8 cellular contexts compared by ENCODE assay signal in the genomic region with DNA sequence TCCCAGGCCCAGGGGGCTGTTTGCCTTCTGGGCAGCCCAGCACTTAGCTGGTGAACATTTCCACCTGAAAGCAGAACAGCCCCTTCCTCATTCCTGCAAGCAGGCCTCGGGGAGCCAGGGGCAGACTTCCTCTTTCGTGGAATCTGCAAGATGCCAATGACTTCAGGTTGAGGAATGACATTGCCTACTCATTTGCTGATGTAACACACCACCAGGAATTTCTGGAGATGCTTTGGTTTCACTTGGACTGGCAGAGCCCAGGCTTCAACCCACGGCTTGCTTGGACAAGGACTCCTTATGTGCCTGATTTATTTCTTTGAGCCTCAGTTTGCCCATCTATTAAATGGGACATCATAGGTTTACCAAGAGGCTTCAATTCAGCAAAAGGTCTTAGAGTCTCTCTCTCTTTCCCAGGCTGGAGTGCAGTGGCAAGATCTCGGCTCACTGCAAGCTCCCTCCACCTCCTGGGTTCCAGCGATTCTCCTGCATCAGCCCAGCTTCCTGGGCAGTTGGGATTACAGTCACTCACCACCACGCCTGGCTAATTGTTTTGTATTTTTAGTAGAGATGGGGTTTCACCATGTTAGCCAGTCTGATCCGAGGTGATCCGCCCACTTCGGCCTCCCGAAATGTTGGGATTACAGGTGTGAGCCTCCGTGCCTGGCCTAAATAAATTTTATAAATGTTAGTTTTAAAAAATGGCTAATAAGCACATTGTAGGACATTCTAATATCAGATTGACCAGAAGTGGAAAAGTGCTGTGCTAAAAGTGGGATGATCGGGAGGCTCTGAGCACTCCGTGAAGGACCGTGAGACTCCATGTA. TPM values are rescaled to one million over a fixed set of nuclear protein-coding genes. Genes with fewer than 3 reads are reported as not detected.
DNase-seq lines count a peak whose midpoint lies in the region; ATAC-seq, FAIRE-seq and TF ChIP-seq lines count a peak whose summit lies in the region.

No MANE protein-coding gene starts in this region.

- no peak for DNase-seq in GM12891 (ENCODE audit: insufficient read length, low spot score)
- DNase-seq in RWPE2 (ENCODE audit: low spot score): peak; percentile 83
- DNase-seq in fibroblast of gingiva (ENCODE audit: low read depth): peak; percentile 80
- DNase-seq in hypothalamus (lab: John Stamatoyannopoulos, UW): no peak
- no peak for DNase-seq in omental fat pad (ENCODE audit: low spot score)

- no peak for TF ChIP-seq POLR2A in GM12891 (IDR thresholded peaks at IDR 0.05; ENCODE audit: low read depth, low read length)

- H3K4me1 ChIP-seq in RWPE2 (ENCODE audit: insufficient read depth, poor library complexity, severe bottlenecking): peaks cover 27% of the 10 kb centered on the region

- no peak for FAIRE-seq in GM12891 (lab: Jason Lieb, UNC)

- no peaks in the 10 kb centered on the region for H3K27me3 ChIP-seq in RWPE2 (ENCODE audit: insufficient read depth, poor library complexity, severe bottlenecking)

- peak; percentile 33 for ATAC-seq in RWPE2 (ENCODE audit: low read depth)
- no peak for ATAC-seq in omental fat pad (ENCODE audit: low FRiP score)
- no peak for ATAC-seq in HG02938 (IDR thresholded peaks at IDR 0.05; ENCODE audit: unreplicated experiment)
- ATAC-seq in HG02870 (IDR thresholded peaks at IDR 0.05; ENCODE audit: unreplicated experiment): no peak

- H3K4me3 ChIP-seq in RWPE2 (ENCODE audit: severe bottlenecking) (no peak overlapping the region), skin epidermis (peak overlapping the region in 2 of 7 experiments; percentile 55 to 67)

- H3K27ac ChIP-seq in RWPE2 (ENCODE audit: poor library complexity, severe bottlenecking): peak overlapping the region; percentile 91
- H3K27ac ChIP-seq in skin epidermis: peak overlapping the region in 20 of 21 experiments; percentile 73 to 99 (median 92)

- no peaks in the 10 kb centered on the region for H3K9me3 ChIP-seq in RWPE2 (ENCODE audit: severe bottlenecking)

- H3K36me3 ChIP-seq in RWPE2 (ENCODE audit: low read depth): peaks cover 24% of the 10 kb centered on the region

- no peak for TF ChIP-seq CTCF in RWPE2 (IDR thresholded peaks at IDR 0.05; ENCODE audit: poor library complexity, severe bottlenecking)
- TF ChIP-seq CTCF in omental fat pad (IDR thresholded peaks at IDR 0.05): no peak

TF ChIP-seq in GM12891, 5 proteins besides CTCF, POLR2A, EP300 and RAD21:
- TF ChIP-seq TAF1 (IDR thresholded peaks at IDR 0.05; ENCODE audit: low read depth, low read length) (no peak), PAX5 (IDR thresholded peaks at IDR 0.05; ENCODE audit: insufficient read depth, low read length, severe bottlenecking) (no peak), POLR2AphosphoS5 (IDR thresholded peaks at IDR 0.05; ENCODE audit: low read depth, low read length) (no peak), SPI1 (IDR thresholded peaks at IDR 0.05; ENCODE audit: low read depth, low read length) (peak; percentile 42), POU2F2 (IDR thresholded peaks at IDR 0.05; ENCODE audit: low read depth, low read length) (no peak)

RNA-seq across cellular contexts. Expression of a gene that starts 0.9 kb away (rescaled TPM):
- polyA plus RNA-seq in GM12891 (2012; ENCODE audit: low read depth, missing spikeins): 12.9 TPM
- 10 to 100 TPM; 26.1 to 88.3 (median 28.8) TPM for total RNA-seq in omental fat pad

Comparison
In these comparisons a context has a peak if more than half of its experiments do, and no peak if none do; other contexts are left out.
1. DNase-seq: peak in RWPE2 (single experiment) and fibroblast of gingiva (single experiment); none in GM12891 (single experiment), hypothalamus (0 of 51) and omental fat pad (single experiment).